26 cellular contexts compared by ENCODE assay signal in genomic region chr4:186737427-186737826, GRCh38. TPM values are rescaled to one million over a fixed set of nuclear protein-coding genes. Genes with fewer than 3 reads are reported as not detected.
"Had no signal": no experiment of that assay in that cellular context is flagged by ENCODE, and none has a peak within 500 bp of the region (broad histone marks: within the 10 kb centered on the region; RNA-seq: fewer than 3 reads in every experiment).

No MANE protein-coding gene starts in this region.

- H3K36me3 Mint-ChIP-seq: immature natural killer cell; naive B cell; stimulated activated effector memory CD8-positive, alpha-beta T cell treated with anti-CD3 and anti-CD28 coated beads, Interleukin-12 subunit alpha, Interleukin-12 subunit beta, amount 100 ng/mL, for 72 hours had no signal

- FAIRE-seq: kidney, pancreas had no signal

- H3K27me3 Mint-ChIP-seq: dendritic cell treated with granulocyte-macrophage colony-stimulating factor and Interleukin-4, amounts not matched to agents 40 ng/mL and 50 ng/mL, for 4 days; effector memory CD8-positive, alpha-beta T cell; naive B cell; stimulated activated naive CD8-positive, alpha-beta T cell treated with anti-CD3 and anti-CD28 coated beads, Interleukin-15, Interleukin-2, amounts not matched to agents 100 ng/mL and 50 ng/mL, for 24 hours had no signal

- DNase-seq: effector memory CD8-positive, alpha-beta T cell; esophagus squamous epithelium; foreskin fibroblast; glutamatergic neuron; immature natural killer cell; kidney; left cardiac atrium; left ventricle myocardium inferior; lower lobe of right lung; mesenchymal stem cell; naive B cell; occipital lobe; pancreas; right cardiac atrium; stimulated activated CD4-positive, alpha-beta T cell treated with anti-CD3 and anti-CD28 coated beads, Interleukin-4, amount 100 ng/mL, for 1 hour; stimulated activated CD8-positive, alpha-beta memory T cell treated with anti-CD3 and anti-CD28 coated beads, Interleukin-4, amount 100 ng/mL, for 48 hours; tibial artery; upper lobe of right lung had no signal

- H3K36me3 ChIP-seq: esophagus squamous epithelium, gastroesophageal sphincter, left ventricle myocardium inferior, lower lobe of right lung, pancreas, tibial artery, upper lobe of right lung, vagina had no signal

- H3K27ac ChIP-seq: esophagus squamous epithelium, gastroesophageal sphincter, left ventricle myocardium inferior, lower lobe of right lung, pancreas, tibial artery, upper lobe of right lung, vagina had no signal

- H3K4me3 ChIP-seq: esophagus squamous epithelium, gastroesophageal sphincter, left ventricle myocardium inferior, lower lobe of right lung, pancreas, smooth muscle cell, tibial artery, upper lobe of right lung, vagina had no signal

- H3K4me2 ChIP-seq: smooth muscle cell had no signal

- H3K4me1 Mint-ChIP-seq: immature natural killer cell; naive B cell; stimulated activated effector memory CD8-positive, alpha-beta T cell treated with anti-CD3 and anti-CD28 coated beads, Interleukin-12 subunit alpha, Interleukin-12 subunit beta, amount 100 ng/mL, for 72 hours had no signal

- H3K9me3 ChIP-seq: esophagus squamous epithelium, gastroesophageal sphincter, left ventricle myocardium inferior, lower lobe of right lung, pancreas, tibial artery, upper lobe of right lung, vagina had no signal

- H3K27me3 ChIP-seq: esophagus squamous epithelium, gastroesophageal sphincter, pancreas, tibial artery, upper lobe of right lung, vagina had no signal

- ATAC-seq: effector memory CD8-positive, alpha-beta T cell; gastroesophageal sphincter; left cardiac atrium; lower lobe of right lung; pancreas; right cardiac atrium; stimulated activated effector memory CD8-positive, alpha-beta T cell treated with anti-CD3 and anti-CD28 coated beads, Interleukin-12 subunit alpha, Interleukin-12 subunit beta, amount 100 ng/mL, for 72 hours; upper lobe of right lung had no signal

- H3K27ac Mint-ChIP-seq: dendritic cell treated with granulocyte-macrophage colony-stimulating factor and Interleukin-4, amounts not matched to agents 40 ng/mL and 50 ng/mL, for 4 days; effector memory CD8-positive, alpha-beta T cell; immature natural killer cell; naive B cell; nephron; progenitor cell of endocrine pancreas; stimulated activated effector memory CD8-positive, alpha-beta T cell treated with anti-CD3 and anti-CD28 coated beads, Interleukin-12 subunit alpha, Interleukin-12 subunit beta, amount 100 ng/mL, for 72 hours; stimulated activated naive CD8-positive, alpha-beta T cell treated with anti-CD3 and anti-CD28 coated beads, Interleukin-15, Interleukin-2, amounts not matched to agents 100 ng/mL and 50 ng/mL, for 24 hours had no signal

- H3K9me3 Mint-ChIP-seq: dendritic cell treated with granulocyte-macrophage colony-stimulating factor and Interleukin-4, amounts not matched to agents 40 ng/mL and 50 ng/mL, for 4 days; nephron had no signal

- H3K4me3 Mint-ChIP-seq: dendritic cell treated with granulocyte-macrophage colony-stimulating factor and Interleukin-4, amounts not matched to agents 40 ng/mL and 50 ng/mL, for 4 days; effector memory CD8-positive, alpha-beta T cell; immature natural killer cell; nephron; stimulated activated effector memory CD8-positive, alpha-beta T cell treated with anti-CD3 and anti-CD28 coated beads, Interleukin-12 subunit alpha, Interleukin-12 subunit beta, amount 100 ng/mL, for 72 hours; stimulated activated naive CD8-positive, alpha-beta T cell treated with anti-CD3 and anti-CD28 coated beads, Interleukin-15, Interleukin-2, amounts not matched to agents 100 ng/mL and 50 ng/mL, for 24 hours had no signal

- H3K4me1 ChIP-seq: gastroesophageal sphincter, left ventricle myocardium inferior, lower lobe of right lung, tibial artery, upper lobe of right lung, vagina had no signal

RNA-seq across cellular contexts. Expression of gene FAT1, which starts 13.8 kb away (rescaled TPM):
- polyA plus RNA-seq: immature natural killer cell had no signal
